ENCODE assay signal across 8 cellular contexts in the genomic region with DNA sequence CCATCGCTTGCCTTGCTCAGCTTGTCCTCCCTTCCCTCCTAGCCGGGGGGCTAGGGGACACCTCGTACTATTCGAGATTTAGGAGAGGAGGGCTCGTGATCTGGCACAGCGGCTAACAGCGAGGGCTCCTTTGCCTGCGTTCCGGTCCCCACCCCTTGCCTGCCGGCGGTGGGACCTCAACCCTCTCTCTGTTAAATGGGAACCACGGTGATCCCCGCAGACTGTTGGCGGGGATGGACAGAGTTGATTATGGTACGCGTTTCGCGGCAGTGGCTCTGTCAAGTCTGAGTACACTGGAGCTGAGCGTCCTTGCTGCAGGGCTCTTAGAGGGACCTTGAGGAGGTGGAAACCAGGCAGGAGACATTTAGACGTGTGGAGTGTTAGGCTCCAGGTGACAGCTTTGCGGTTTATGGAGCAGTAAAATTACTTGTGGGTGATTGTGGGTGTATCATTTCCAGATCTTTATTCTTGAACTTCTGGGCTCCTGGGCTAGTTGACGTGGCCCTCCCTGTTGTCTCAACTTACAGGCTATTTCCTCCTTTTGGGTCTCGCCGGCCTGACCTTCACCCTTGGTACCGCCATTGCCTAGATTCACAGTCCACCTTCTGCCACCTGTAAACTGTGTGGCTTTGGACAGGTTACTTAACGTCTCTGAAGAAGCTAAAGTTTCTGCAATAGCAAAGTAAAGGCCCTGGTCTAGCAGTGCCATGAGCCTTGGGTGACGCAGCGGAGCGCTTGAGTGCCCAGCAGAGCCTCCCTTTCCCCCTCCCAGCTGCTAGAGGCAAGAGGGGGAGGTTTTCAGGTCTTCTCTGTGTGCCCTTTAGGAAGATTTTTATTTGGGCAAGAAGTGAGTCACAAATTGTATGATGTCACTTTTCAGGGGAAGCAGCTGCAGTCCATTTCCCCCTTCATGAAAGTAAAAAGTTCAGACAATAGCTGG. TPM values are rescaled to one million over a fixed set of nuclear protein-coding genes. Genes with fewer than 3 reads are reported as not detected.
DNase-seq lines count a peak whose midpoint lies in the region; ATAC-seq and TF ChIP-seq lines count a peak whose summit lies in the region.

No MANE protein-coding gene starts in this region.

- H3K36me3 ChIP-seq in mucosa of rectum (ENCODE audit: control insufficient read depth in 2 of 2, insufficient read depth in 2 of 2, low read length in 2 of 2): peaks cover 0 to 3% of the 10 kb centered on the region in 2 donors

- ATAC-seq in HG02642 (IDR thresholded peaks at IDR 0.05; ENCODE audit: poor library complexity, unreplicated experiment): peak; percentile 21

- peaks cover 48% of the 10 kb centered on the region for H3K4me1 Mint-ChIP-seq in activated CD4-positive, alpha-beta memory T cell treated with anti-CD3 and anti-CD28 coated beads, Interleukin-2, amount 10 ng/mL, durations not matched to agents 7 days and 5 days

- H3K27me3 Mint-ChIP-seq in activated CD4-positive, alpha-beta memory T cell treated with anti-CD3 and anti-CD28 coated beads, Interleukin-2, amount 10 ng/mL, durations not matched to agents 7 days and 5 days: peaks cover 8% of the 10 kb centered on the region

- no peaks in the 10 kb centered on the region for H3K27me3 ChIP-seq in mucosa of rectum (ENCODE audit: control insufficient read depth in 2 of 2, insufficient read depth in 2 of 2, low read length in 2 of 2)

- peak overlapping the region; percentile 98 to 99 for H3K9ac ChIP-seq in mucosa of rectum (ENCODE audit: low read depth in 1 of 2, low read length in 2 of 2)

- CTCF ChIA-PET in activated CD4-positive, alpha-beta memory T cell treated with anti-CD3 and anti-CD28 coated beads, Interleukin-2, amount 10 ng/mL, durations not matched to agents 7 days and 5 days (lab: Charles Lee): interaction anchor here (1.0 to 1.9 kb wide), 4 partner anchors 22 to 47 kb away, joined by 4 to 8 read pairs (median 5); no protein-coding TSS in a partner anchor

- no peak for TF ChIP-seq CTCF in epithelial cell of proximal tubule (conservative IDR thresholded peaks at IDR 0.05; ENCODE audit: low read depth, low read length)

- H3K4me1 ChIP-seq in mucosa of rectum (ENCODE audit: control insufficient read depth in 2 of 2, insufficient read depth in 2 of 2, low read length in 2 of 2): peaks cover 12 to 24% of the 10 kb centered on the region in 2 donors

- peak overlapping the region; percentile 93 for H3K27ac Mint-ChIP-seq in activated CD4-positive, alpha-beta memory T cell treated with anti-CD3 and anti-CD28 coated beads, Interleukin-2, amount 10 ng/mL, durations not matched to agents 7 days and 5 days

- H3K4me3 ChIP-seq in epithelial cell of proximal tubule (ENCODE audit: low read depth, low read length): peak overlapping the region; percentile 93
- peak overlapping the region; percentile 96 to 97 for H3K4me3 ChIP-seq in mucosa of rectum (ENCODE audit: low read length in 2 of 2)

- no peaks in the 10 kb centered on the region for H3K9me3 ChIP-seq in mucosa of rectum (ENCODE audit: control insufficient read depth in 2 of 2, low read length in 2 of 2)

- POLR2A ChIA-PET in activated CD4-positive, alpha-beta memory T cell treated with anti-CD3 and anti-CD28 coated beads, Interleukin-2, amount 10 ng/mL, durations not matched to agents 7 days and 5 days (lab: Charles Lee): interaction anchor here (0.7 to 4.1 kb wide), 16 partner anchors 10 to 861 kb away, joined by 3 to 16 read pairs (median 4); partner anchors contain the start of genes CCDC186 and DCLRE1A

- peak; percentile 25 for DNase-seq in NCI-H345 (lab: John Stamatoyannopoulos, UW)
- no peak for DNase-seq in NCI-H345 treated with DMSO at 0.1 percent for 48 hours (lab: John Stamatoyannopoulos, UW; ENCODE audit: unreplicated experiment)
- peak; percentile 22 for DNase-seq in NCI-H146 treated with DMSO at 0.1 percent for 48 hours (lab: John Stamatoyannopoulos, UW; ENCODE audit: unreplicated experiment)
- peak; percentile 45 for DNase-seq in activated CD4-positive, alpha-beta memory T cell treated with anti-CD3 and anti-CD28 coated beads, Interleukin-2, amount 10 ng/mL, durations not matched to agents 7 days and 5 days
- peak; percentile 37 for DNase-seq in epithelial cell of proximal tubule (ENCODE audit: low read depth)
- DNase-seq in superior temporal gyrus (ENCODE audit: extremely low spot score): peak; percentile 32

- H3K36me3 Mint-ChIP-seq in activated CD4-positive, alpha-beta memory T cell treated with anti-CD3 and anti-CD28 coated beads, Interleukin-2, amount 10 ng/mL, durations not matched to agents 7 days and 5 days (ENCODE audit: low read depth): peaks cover 39% of the 10 kb centered on the region

- peak overlapping the region; percentile 98 to 99 for H3K27ac ChIP-seq in mucosa of rectum (ENCODE audit: low read depth in 2 of 2, low read length in 2 of 2)

- H3K4me3 Mint-ChIP-seq in activated CD4-positive, alpha-beta memory T cell treated with anti-CD3 and anti-CD28 coated beads, Interleukin-2, amount 10 ng/mL, durations not matched to agents 7 days and 5 days: peak overlapping the region; percentile 98

- peaks cover 18% of the 10 kb centered on the region for H3K9me3 Mint-ChIP-seq in activated CD4-positive, alpha-beta memory T cell treated with anti-CD3 and anti-CD28 coated beads, Interleukin-2, amount 10 ng/mL, durations not matched to agents 7 days and 5 days

RNA-seq across cellular contexts. Expression of gene CASP7, which starts 0.7 kb away (rescaled TPM):
- total RNA-seq in activated CD4-positive, alpha-beta memory T cell treated with anti-CD3 and anti-CD28 coated beads, Interleukin-2, amount 10 ng/mL, durations not matched to agents 7 days and 5 days: 10 to 100 TPM; 39.0 to 39.3 TPM
- total RNA-seq in epithelial cell of proximal tubule: 16.5 and 29.0 TPM in 2 replicates

RNA-seq across cellular contexts. Expression of gene NRAP, which starts 16.6 kb away (rescaled TPM):
- not detected for total RNA-seq in activated CD4-positive, alpha-beta memory T cell treated with anti-CD3 and anti-CD28 coated beads, Interleukin-2, amount 10 ng/mL, durations not matched to agents 7 days and 5 days
- not detected in 2 replicates for total RNA-seq in epithelial cell of proximal tubule
